In genomic region chr7:16137944-16138343, GRCh38 we compare ENCODE assay signal across 24 cellular contexts.
"Had no signal": no experiment of that assay in that cellular context is flagged by ENCODE, and none has a peak within 500 bp of the region (broad histone marks: within the 10 kb centered on the region; RNA-seq: fewer than 3 reads in every experiment).

No MANE protein-coding gene starts in this region.

- H3K9me3 ChIP-seq: colonic mucosa, esophagus muscularis mucosa, esophagus squamous epithelium, gastrocnemius medialis, gastroesophageal sphincter, heart left ventricle, heart right ventricle had no signal

- ATAC-seq: effector memory CD8-positive, alpha-beta T cell; esophagus mucosa; foreskin keratinocyte; gastrocnemius medialis; gastroesophageal sphincter; heart left ventricle; heart right ventricle had no signal

- H3K27me3 ChIP-seq: colonic mucosa, dorsolateral prefrontal cortex, esophagus muscularis mucosa, esophagus squamous epithelium, foreskin keratinocyte, gastrocnemius medialis, gastroesophageal sphincter, heart left ventricle, heart right ventricle had no signal

- H3K4me1 ChIP-seq: colonic mucosa, esophagus squamous epithelium, foreskin keratinocyte, gastrocnemius medialis, gastroesophageal sphincter, heart left ventricle, heart right ventricle had no signal

- H3K36me3 ChIP-seq: colonic mucosa, esophagus muscularis mucosa, esophagus squamous epithelium, gastrocnemius medialis, gastroesophageal sphincter, heart left ventricle, heart right ventricle had no signal

- DNase-seq: colonic mucosa; cortex of kidney; dermis blood vessel endothelial cell; dorsolateral prefrontal cortex; effector CD4-positive, alpha-beta T cell; effector CD8-positive, alpha-beta T cell; effector memory CD4-positive, alpha-beta T cell; effector memory CD8-positive, alpha-beta T cell; endodermal cell; erythroblast; esophagus squamous epithelium; foreskin fibroblast; foreskin keratinocyte; foreskin melanocyte; gastrocnemius medialis; glutamatergic neuron; head of caudate nucleus; heart left ventricle; heart right ventricle had no signal

- H3K27ac ChIP-seq: colonic mucosa, coronary artery, dorsolateral prefrontal cortex, epithelial cell of prostate, esophagus muscularis mucosa, esophagus squamous epithelium, foreskin keratinocyte, gastrocnemius medialis, gastroesophageal sphincter, heart left ventricle, heart right ventricle had no signal

- H3K4me3 ChIP-seq: colonic mucosa, coronary artery, dorsolateral prefrontal cortex, esophagus muscularis mucosa, esophagus squamous epithelium, gastrocnemius medialis, gastroesophageal sphincter, heart left ventricle, heart right ventricle had no signal
